9 cellular contexts compared by ENCODE assay signal in the genomic region with DNA sequence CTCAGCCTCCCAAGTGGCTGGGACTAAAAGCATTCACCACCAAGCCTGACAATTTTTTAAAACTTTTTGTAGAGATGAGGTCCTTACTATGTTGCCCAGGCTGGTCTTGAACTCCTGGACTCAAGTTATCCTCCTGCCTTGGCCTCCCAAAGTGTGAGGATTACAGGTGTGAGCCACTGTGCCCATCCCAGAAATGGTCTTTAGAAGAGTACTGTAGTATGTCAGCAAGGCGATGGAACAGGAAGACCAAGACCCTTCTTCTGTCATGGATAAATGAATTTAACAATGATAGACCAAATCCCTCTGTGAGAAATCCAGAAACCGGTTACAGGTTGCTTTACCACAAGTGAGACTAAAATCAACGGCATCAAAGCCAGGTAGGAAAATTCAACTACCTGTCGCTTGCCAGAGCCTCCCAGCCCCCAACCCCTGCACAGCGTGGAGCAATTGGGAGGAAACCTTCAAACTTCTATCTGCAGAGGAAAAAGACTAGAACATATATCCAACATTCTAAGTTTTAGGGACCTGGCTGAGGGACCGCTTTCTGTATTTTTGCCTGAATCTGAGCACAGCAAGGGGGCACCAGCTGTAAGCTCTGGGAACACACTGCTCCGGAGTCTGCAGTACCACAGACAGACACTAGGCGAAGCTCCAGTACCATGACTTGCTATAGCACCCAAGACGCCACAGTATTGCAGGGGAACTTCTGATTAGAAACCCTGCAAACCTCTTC. TPM values are rescaled to one million over a fixed set of nuclear protein-coding genes. Genes with fewer than 3 reads are reported as not detected.
A peak's percentile ranks its signal among the peaks of the same experiment; 100 is the strongest.
DNase-seq lines count a peak whose midpoint lies in the region; ATAC-seq, FAIRE-seq and TF ChIP-seq lines count a peak whose summit lies in the region.
"Had no signal": no experiment of that assay in that cellular context is flagged by ENCODE, and none has a peak within 500 bp of the region (broad histone marks: within the 10 kb centered on the region; RNA-seq: fewer than 3 reads in every experiment).

No MANE protein-coding gene starts in this region.

- no peaks in the 10 kb centered on the region for H3K79me1 ChIP-seq in H1 (ENCODE audit: low read depth, low read length)

- no peaks in the 10 kb centered on the region for H3K27me3 Mint-ChIP-seq in Calu3 (ENCODE audit: unreplicated experiment)
- H3K27me3 Mint-ChIP-seq in activated CD4-positive, alpha-beta memory T cell treated with anti-CD3 and anti-CD28 coated beads for 36 hours: peaks cover 15% of the 10 kb centered on the region

- no peak overlapping the region for H2BK5ac ChIP-seq in H1 (ENCODE audit: low read depth, low read length)

- H2BK12ac ChIP-seq in H1 (ENCODE audit: low read depth, low read length): no peak overlapping the region

- H3K9ac ChIP-seq in H1 (replicated peaks in 1 of 4; ENCODE audit: extremely low read depth in 1 of 4, low read depth in 3 of 4, low read length in 3 of 4): no peak overlapping the region

- no peak overlapping the region for H3K4me3 ChIP-seq in H1 (ENCODE audit: extremely low read depth in 1 of 4, insufficient read depth in 2 of 4, low read depth in 3 of 4, low read length in 4 of 4)
- no peak overlapping the region for H3K4me3 ChIP-seq in mucosa of descending colon

- DNase-seq in Calu3 (peak; percentile 88), NCI-H82 treated with DMSO at 0.1 percent for 48 hours (lab: John Stamatoyannopoulos, UW; ENCODE audit: unreplicated experiment) (peak; percentile 78), H1 (ENCODE audit: low read depth in 1 of 2, low spot score in 2 of 2) (peak; percentile 73 to 91), mucosa of descending colon (peak; percentile 57 to 92 (median 75))
- DNase-seq in activated CD4-positive, alpha-beta memory T cell treated with anti-CD3 and anti-CD28 coated beads for 36 hours: peak; percentile 87
- peak; percentile 87 for DNase-seq in stimulated activated CD8-positive, alpha-beta memory T cell treated with anti-CD3 and anti-CD28 coated beads, Interleukin-4, amount 100 ng/mL, for 48 hours

- no peaks in the 10 kb centered on the region for H3K27me3 ChIP-seq in H1 (replicated peaks in 1 of 4; ENCODE audit: control insufficient read depth in 3 of 4, extremely low read depth in 1 of 4, insufficient read depth in 3 of 4, low read length in 3 of 4)

- H3K36me3 Mint-ChIP-seq in Calu3 (ENCODE audit: insufficient read depth, unreplicated experiment): no peaks in the 10 kb centered on the region
- no peaks in the 10 kb centered on the region for H3K36me3 Mint-ChIP-seq in activated CD4-positive, alpha-beta memory T cell treated with anti-CD3 and anti-CD28 coated beads for 36 hours

- H3K4me1 Mint-ChIP-seq in Calu3 (ENCODE audit: low read depth, unreplicated experiment): peaks cover 11% of the 10 kb centered on the region
- H3K4me1 Mint-ChIP-seq in activated CD4-positive, alpha-beta memory T cell treated with anti-CD3 and anti-CD28 coated beads for 36 hours (ENCODE audit: low read depth): peaks cover 7% of the 10 kb centered on the region

- no peaks in the 10 kb centered on the region for H3K9me3 ChIP-seq in H1 (ENCODE audit: insufficient read depth in 2 of 2, low read depth in 1 of 2, low read length in 1 of 2)
- H3K9me3 ChIP-seq in mucosa of descending colon: no peaks in the 10 kb centered on the region

- POLR2A ChIA-PET in activated CD4-positive, alpha-beta memory T cell treated with anti-CD3 and anti-CD28 coated beads for 36 hours (lab: Charles Lee): interaction anchor here (0.6 kb wide), 1 partner anchor 8 kb away, joined by 3 read pairs; no protein-coding TSS in a partner anchor
- POLR2A ChIA-PET in H1 (lab: Charles Lee; ENCODE audit: partially characterized antibody): interaction anchor here (0.9 to 1.0 kb wide), 2 partner anchors 9 to 12 kb away, joined by 3 read pairs; no protein-coding TSS in a partner anchor

- H2AK5ac ChIP-seq in H1 (ENCODE audit: low read depth, low read length): no peak overlapping the region

- no peak overlapping the region for H4K91ac ChIP-seq in H1 (replicated peaks; ENCODE audit: insufficient read length, low read length)

- no peak overlapping the region for H2AFZ ChIP-seq in H1 (ENCODE audit: low read length)

- H4K5ac ChIP-seq in H1 (ENCODE audit: insufficient read length, low read depth, low read length): no peak overlapping the region

- H4K8ac ChIP-seq in H1 (ENCODE audit: extremely low read depth, insufficient read depth, low read length): no peak overlapping the region

- TF ChIP-seq CTCF in Calu3 (IDR thresholded peaks at IDR 0.05; ENCODE audit: unreplicated experiment) (peak; percentile 99), H1 (IDR thresholded peaks at IDR 0.05; ENCODE audit: control extremely low read depth in 1 of 3, insufficient read depth in 1 of 3, low read depth in 1 of 3, low read length in 3 of 3) (peak; percentile 89 to 100 (median 98)), mucosa of descending colon (IDR thresholded peaks at IDR 0.05) (peak; percentile 92)

- intact Hi-C loops in Calu3 (cut with micrococcal nuclease; ENCODE audit: unreplicated experiment) (loop anchor here (2.0 to 5.0 kb wide), 4 partner anchors 42 to 348 kb away; no protein-coding TSS in a partner anchor), mucosa of descending colon (cut with DNase I, micrococcal nuclease) (no loop called here)
- intact Hi-C loops in activated CD4-positive, alpha-beta memory T cell treated with anti-CD3 and anti-CD28 coated beads for 36 hours (cut with micrococcal nuclease): loop anchor here (1.0 to 10.0 kb wide), 7 partner anchors 37 to 349 kb away; a partner anchor contains a TSS

- no peak overlapping the region for H3K18ac ChIP-seq in H1 (ENCODE audit: extremely low read depth, low read length)

- ATAC-seq in GM21360 (IDR thresholded peaks at IDR 0.05; ENCODE audit: unreplicated experiment) (peak; percentile 99), HG03575 (IDR thresholded peaks at IDR 0.05; ENCODE audit: extremely low read depth, insufficient number of reproducible peaks, low FRiP score, unreplicated experiment) (peak; percentile 84), mucosa of descending colon (peak; percentile 100)

- no peak overlapping the region for H3K4ac ChIP-seq in H1 (replicated peaks; ENCODE audit: insufficient read length, low read depth, low read length)

- no peak overlapping the region for H3K4me3 Mint-ChIP-seq in Calu3 (ENCODE audit: low read depth, unreplicated experiment)
- no peak overlapping the region for H3K4me3 Mint-ChIP-seq in activated CD4-positive, alpha-beta memory T cell treated with anti-CD3 and anti-CD28 coated beads for 36 hours

- H3K9me3 Mint-ChIP-seq in Calu3 (ENCODE audit: low read depth, unreplicated experiment): no peaks in the 10 kb centered on the region
- H3K9me3 Mint-ChIP-seq in activated CD4-positive, alpha-beta memory T cell treated with anti-CD3 and anti-CD28 coated beads for 36 hours: no peaks in the 10 kb centered on the region

- no TSS peak for BruUV-seq in Calu3 (replicated peaks; lab: Mats Ljungman, UMichigan)

- H3K14ac ChIP-seq in H1 (ENCODE audit: insufficient read length): no peak overlapping the region

- H3K56ac ChIP-seq in H1 (replicated peaks; ENCODE audit: insufficient read length, low read depth, low read length): no peak overlapping the region

- TF ChIP-seq EP300 in H1 (IDR thresholded peaks at IDR 0.05; ENCODE audit: borderline replicate concordance in 1 of 2, low read depth in 2 of 2, low read length in 2 of 2): no peak

- no peaks in the 10 kb centered on the region for H4K20me1 ChIP-seq in H1 (replicated peaks in 1 of 2; ENCODE audit: control insufficient read depth in 1 of 2, insufficient read depth in 2 of 2, low read length in 2 of 2)

- CTCF ChIA-PET in Calu3 (lab: Charles Lee): interaction anchor here (0.6 to 2.1 kb wide), 10 partner anchors 31 to 349 kb away, joined by 3 to 14 read pairs (median 3); a partner anchor contains a TSS
- CTCF ChIA-PET in activated CD4-positive, alpha-beta memory T cell treated with anti-CD3 and anti-CD28 coated beads for 36 hours (lab: Charles Lee): interaction anchor here (0.5 to 2.8 kb wide), 26 partner anchors 12 to 349 kb away, joined by 3 to 22 read pairs (median 4); a partner anchor contains a TSS
- CTCF ChIA-PET in H1 (lab: Charles Lee; ENCODE audit: partially characterized antibody): interaction anchor here (0.6 to 2.3 kb wide), 25 partner anchors 9 to 349 kb away, joined by 3 to 11 read pairs (median 4); no protein-coding TSS in a partner anchor

- WGBS in H1 (ENCODE audit: extremely low coverage in 1 of 2, insufficient coverage in 1 of 2, insufficient read length in 1 of 2, insufficient replicate concordance in 2 of 2, low coverage in 1 of 2, low lambda C conversion rate in 2 of 2, missing lambda C conversion rate in 1 of 2), 2 experiments: 39% methylated on average over 9 of the region's 9 CpGs; no CpG with 5 or more reads in 1 of the 2 experiments

- H3K4me1 ChIP-seq in H1 (replicated peaks in 1 of 4; ENCODE audit: control insufficient read depth in 3 of 4, insufficient read depth in 4 of 4, low read length in 3 of 4) (no peaks in the 10 kb centered on the region; a peak in 1 of 7 replicates), mucosa of descending colon (ENCODE audit: low read depth) (no peaks in the 10 kb centered on the region)

- H3K23ac ChIP-seq in H1 (ENCODE audit: insufficient read length): no peak overlapping the region

- no peak overlapping the region for H3K27ac ChIP-seq in H1 (ENCODE audit: low read depth, low read length)

- peak; percentile 99 for TF ChIP-seq RAD21 in H1 (IDR thresholded peaks at IDR 0.05 in 1 of 2, conservative IDR thresholded peaks at IDR 0.05 in 1 of 2; ENCODE audit: low read depth in 2 of 2, low read length in 2 of 2)

- H3K36me3 ChIP-seq in H1 (ENCODE audit: control insufficient read depth in 2 of 4, insufficient read depth in 4 of 4, low read length in 3 of 4) (no peaks in the 10 kb centered on the region), mucosa of descending colon (ENCODE audit: low read depth) (no peaks in the 10 kb centered on the region)

- H3K23me2 ChIP-seq in H1 (ENCODE audit: low read depth, low read length): no peaks in the 10 kb centered on the region

- no peak overlapping the region for H2BK120ac ChIP-seq in H1 (replicated peaks; ENCODE audit: low read depth, low read length)

- H3K4me2 ChIP-seq in H1 (ENCODE audit: insufficient read depth in 1 of 2, low read depth in 2 of 2, low read length in 2 of 2): no peak overlapping the region

- FAIRE-seq in H1 (lab: Jason Lieb, UNC): peak; percentile 94
- FAIRE-seq: endometrium had no signal

- no peak overlapping the region for H2BK20ac ChIP-seq in H1 (ENCODE audit: low read length)

- no peaks in the 10 kb centered on the region for H3K79me2 ChIP-seq in H1 (ENCODE audit: control insufficient read depth in 1 of 2, insufficient read depth in 2 of 2, low read length in 2 of 2)

- no peak overlapping the region for H2BK15ac ChIP-seq in H1 (ENCODE audit: low read length)

- H3K27ac Mint-ChIP-seq in Calu3 (ENCODE audit: unreplicated experiment): no peak overlapping the region
- H3K27ac Mint-ChIP-seq in activated CD4-positive, alpha-beta memory T cell treated with anti-CD3 and anti-CD28 coated beads for 36 hours: no peak overlapping the region

- TF ChIP-seq POLR2A in H1 (IDR thresholded peaks at IDR 0.05; ENCODE audit: control extremely low read depth in 1 of 2, low read depth in 2 of 2, low read length in 2 of 2): no peak

RNA-seq across cellular contexts. Expression of a gene that starts 51.3 kb away (rescaled TPM):
- total RNA-seq in Calu3 (2022) (114 and 136 TPM in 2 replicates), mucosa of descending colon (10 to 100 TPM; 46.7 to 57.3 (median 57.2) TPM)
- 10 to 100 TPM; 86.6 to 90.0 TPM for total RNA-seq in activated CD4-positive, alpha-beta memory T cell treated with anti-CD3 and anti-CD28 coated beads for 36 hours
- 156 and 167 TPM in 2 replicates for total RNA-seq in H1 (2021; fragmentation: NEBNext Ultra II Directional; extraction: Animal tissue kit (Norgen Biotek cat#: 25700))
- polyA plus RNA-seq in H1 (2011; rRNA removed): 92.7 and 98.7 TPM in 2 replicates
- 72.9 TPM for polyA plus RNA-seq in H1 (2011; cell fraction: cytosol; rRNA removed)
- polyA plus RNA-seq in H1 (2011; cell fraction: nucleus; rRNA removed): 142 TPM
- 108 to 208 TPM (median 125 TPM) in 4 replicates for polyA plus RNA-seq in H1 (2012, experiment 1 of 2)
- polyA plus RNA-seq in H1 (2012, experiment 2 of 2): 46.5 TPM
- 87.2 TPM for polyA plus RNA-seq in H1 (2013, experiment 1 of 2)
- polyA plus RNA-seq in H1 (2013, experiment 2 of 2): 80.9 TPM
- 118 and 121 TPM in 2 replicates for polyA minus RNA-seq in H1 (2011; rRNA and poly(A)+ RNA removed)
- polyA minus RNA-seq in H1 (2011; cell fraction: cytosol; rRNA and poly(A)+ RNA removed): 91.5 TPM
- polyA minus RNA-seq in H1 (2011; cell fraction: nucleus; rRNA and poly(A)+ RNA removed): 144 TPM

RNA-seq across cellular contexts. Expression of a gene that starts 57.5 kb away (rescaled TPM):
- total RNA-seq in Calu3 (2022) (353 and 392 TPM in 2 replicates), mucosa of descending colon (100 to 1,000 TPM in 1 of 3 donors, 10 to 100 TPM in 2; 47.7 to 118 (median 55.2) TPM)
- total RNA-seq in activated CD4-positive, alpha-beta memory T cell treated with anti-CD3 and anti-CD28 coated beads for 36 hours: not detected
- total RNA-seq in H1 (2021; fragmentation: NEBNext Ultra II Directional; extraction: Animal tissue kit (Norgen Biotek cat#: 25700)): 0.34 TPM in 1 of 2 replicates, not detected in the other
- polyA plus RNA-seq in H1 (2011; rRNA removed): not detected in 2 replicates
- polyA plus RNA-seq in H1 (2011; cell fraction: cytosol; rRNA removed): 0.09 TPM
- polyA plus RNA-seq in H1 (2011; cell fraction: nucleus; rRNA removed): not detected
- polyA plus RNA-seq in H1 (2012, experiment 1 of 2): not detected in 4 replicates
- not detected for polyA plus RNA-seq in H1 (2012, experiment 2 of 2)
- polyA plus RNA-seq in H1 (2013, experiment 1 of 2): not detected
- polyA plus RNA-seq in H1 (2013, experiment 2 of 2): 0.06 TPM
- not detected in 2 replicates for polyA minus RNA-seq in H1 (2011; rRNA and poly(A)+ RNA removed)
- not detected for polyA minus RNA-seq in H1 (2011; cell fraction: cytosol; rRNA and poly(A)+ RNA removed)
- polyA minus RNA-seq in H1 (2011; cell fraction: nucleus; rRNA and poly(A)+ RNA removed): not detected

Comparison
In these comparisons a context has a peak if more than half of its experiments do, and no peak if none do; other contexts are left out.
1. RNA of a gene that starts 57.5 kb away (total RNA-seq): 353 to 392 TPM in Calu3 and 47.7 to 118 TPM in mucosa of descending colon; 0.34 TPM in H1 and not detected in activated CD4-positive, alpha-beta memory T cell treated with anti-CD3 and anti-CD28 coated beads for 36 hours; every median in the first group is over 10 times any median in the second.
2. intact Hi-C loops: an anchor here in Calu3 (2.0 to 5.0 kb wide) and activated CD4-positive, alpha-beta memory T cell treated with anti-CD3 and anti-CD28 coated beads for 36 hours (1.0 to 10.0 kb wide); none called in mucosa of descending colon.
3. Peak in every context shown above with its lines, with median percentiles within 50 percentile points of each other: DNase-seq, CTCF ChIP-seq and ATAC-seq.